In the genomic region with DNA sequence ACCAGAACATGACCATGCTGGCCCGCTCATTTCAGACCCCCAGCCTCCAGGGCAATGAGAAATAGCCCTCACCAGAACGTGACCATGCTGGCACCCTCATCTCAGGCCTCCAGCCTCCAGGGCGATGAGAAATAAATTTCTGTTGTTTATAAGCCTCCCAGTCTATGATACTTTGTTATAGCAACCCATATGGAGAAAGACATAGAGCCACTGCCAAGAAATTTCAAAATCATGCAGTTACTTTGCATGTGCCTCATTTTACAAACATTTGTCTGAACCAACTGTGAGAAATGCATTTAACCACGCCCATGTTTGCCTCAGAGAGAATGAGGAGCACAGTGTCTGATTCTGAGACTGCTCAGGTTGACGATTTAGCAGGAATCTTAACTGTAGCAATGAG, we compare ENCODE assay signal across 13 cellular contexts. TPM values are rescaled to one million over a fixed set of nuclear protein-coding genes. Genes with fewer than 3 reads are reported as not detected.
A peak's percentile ranks its signal among the peaks of the same experiment; 100 is the strongest.
DNase-seq lines count a peak whose midpoint lies in the region; TF ChIP-seq lines count a peak whose summit lies in the region.
"Had no signal": no experiment of that assay in that cellular context is flagged by ENCODE, and none has a peak within 500 bp of the region (broad histone marks: within the 10 kb centered on the region; RNA-seq: fewer than 3 reads in every experiment).

No MANE protein-coding gene starts in this region.

- H2AK5ac ChIP-seq in mesenchymal stem cell (ENCODE audit: low read length, severe bottlenecking): no peak overlapping the region

- WGBS in mesenchymal stem cell: 71% methylated on average over 4 of the region's 5 CpGs

- no peak overlapping the region for H4K8ac ChIP-seq in mesenchymal stem cell (ENCODE audit: low read length)

- H2AFZ ChIP-seq in mesenchymal stem cell (ENCODE audit: low read depth, low read length): no peak overlapping the region

- H3K4me2 ChIP-seq in DOHH2 (ENCODE audit: low read length) (peak overlapping the region; percentile 99), mesenchymal stem cell (ENCODE audit: low read length, poor library complexity, severe bottlenecking) (no peak overlapping the region)
- H3K4me2 ChIP-seq: smooth muscle cell had no signal

- H3F3A ChIP-seq in DOHH2 (ENCODE audit: control insufficient read depth, insufficient read depth): peaks cover 16% of the 10 kb centered on the region

- H3K27me3 ChIP-seq in DOHH2 (ENCODE audit: control insufficient read depth, low read length): no peaks in the 10 kb centered on the region
- H3K27me3 ChIP-seq in mesenchymal stem cell (ENCODE audit: control insufficient read depth in 1 of 2, insufficient read depth in 1 of 2, low read length in 2 of 2): no peaks in the 10 kb centered on the region
- no peaks in the 10 kb centered on the region for H3K27me3 ChIP-seq in HAP-1 (ENCODE audit: low read depth)

- peak overlapping the region in 1 of 2 experiments; percentile 32 for H3K14ac ChIP-seq in mesenchymal stem cell (ENCODE audit: low read length in 2 of 2)

- no peak for TF ChIP-seq CTCF in DOHH2 (IDR thresholded peaks at IDR 0.05; ENCODE audit: low read depth, low read length, poor library complexity, severe bottlenecking)
- TF ChIP-seq CTCF in epithelial cell of esophagus (IDR thresholded peaks at IDR 0.05; ENCODE audit: insufficient read depth, low read depth, low read length, missing control alignments): no peak

- DNase-seq in NCI-H226 (peak; percentile 71), epithelial cell of esophagus (ENCODE audit: low read depth) (peak; percentile 96), mesenchymal stem cell (peak; percentile 25), midbrain (lab: John Stamatoyannopoulos, UW) (no peak), C1 segment of cervical spinal cord (lab: John Stamatoyannopoulos, UW) (no peak), HAP-1 (ENCODE audit: low spot score in 2 of 2) (no peak)
- DNase-seq in activated effector memory CD4-positive, alpha-beta T cell treated with Interleukin-2 at 50 U/mL for 16 hours: no peak
- DNase-seq: activated B cell treated with CpG ODN at 0.5 μM for 24 hours; activated naive CD4-positive, alpha-beta T cell treated with anti-CD3 and anti-CD28 coated beads, Interleukin-2, amount 10 ng/mL, durations not matched to agents 7 days and 5 days; NCI-H1048; OCI-M1 had no signal

- peaks cover 89% of the 10 kb centered on the region for H3K4me1 ChIP-seq in DOHH2 (ENCODE audit: control insufficient read depth, low read length)
- H3K4me1 ChIP-seq in mesenchymal stem cell (ENCODE audit: control insufficient read depth, insufficient read depth, low read depth, low read length): no peaks in the 10 kb centered on the region
- H3K4me1 ChIP-seq in HAP-1: no peaks in the 10 kb centered on the region

- H2BK15ac ChIP-seq in mesenchymal stem cell (ENCODE audit: low read depth, poor library complexity, severe bottlenecking): no peak overlapping the region

- in situ Hi-C loops in HAP-1 (cut with MboI; ENCODE audit: low sequenced_read_pairs): no loop called here

- H4K91ac ChIP-seq in mesenchymal stem cell (ENCODE audit: low read length): no peak overlapping the region

- H3K9me3 ChIP-seq in DOHH2 (ENCODE audit: control insufficient read depth, insufficient read depth, low read length) (no peaks in the 10 kb centered on the region), mesenchymal stem cell (ENCODE audit: control insufficient read depth, low read length) (no peaks in the 10 kb centered on the region), HAP-1 (no peaks in the 10 kb centered on the region)

- H3K79me1 ChIP-seq in mesenchymal stem cell (replicated peaks; ENCODE audit: low read length, poor library complexity, severe bottlenecking): no peaks in the 10 kb centered on the region

- H3K9me2 ChIP-seq in DOHH2 (replicated peaks; ENCODE audit: control insufficient read depth, low read length): no peaks in the 10 kb centered on the region

- H3K79me2 ChIP-seq in DOHH2 (ENCODE audit: control insufficient read depth, low read length): peaks cover 53% of the 10 kb centered on the region

- H3K4me3 ChIP-seq in DOHH2 (ENCODE audit: low read length) (peak overlapping the region; percentile 78), epithelial cell of esophagus (ENCODE audit: low read length) (no peak overlapping the region), mesenchymal stem cell (ENCODE audit: insufficient read depth in 1 of 2, low read depth in 1 of 2, low read length in 2 of 2) (no peak overlapping the region), HAP-1 (no peak overlapping the region)
- H3K4me3 ChIP-seq: smooth muscle cell had no signal

- peak overlapping the region; percentile 97 for H3K27ac ChIP-seq in DOHH2 (ENCODE audit: low read depth, low read length)
- H3K27ac ChIP-seq in mesenchymal stem cell (ENCODE audit: low read length, poor library complexity, severe bottlenecking): no peak overlapping the region

- no peak overlapping the region for H3K4ac ChIP-seq in mesenchymal stem cell (ENCODE audit: low read depth in 1 of 2, low read length in 2 of 2)

- H2BK120ac ChIP-seq in mesenchymal stem cell (ENCODE audit: low read depth, low read length): no peak overlapping the region

- H3K36me3 ChIP-seq in DOHH2 (ENCODE audit: control insufficient read depth, low read length): peaks cover 41% of the 10 kb centered on the region
- H3K36me3 ChIP-seq in mesenchymal stem cell (ENCODE audit: control insufficient read depth in 1 of 2, insufficient read depth in 2 of 2, low read depth in 1 of 2, low read length in 2 of 2): no peaks in the 10 kb centered on the region
- no peaks in the 10 kb centered on the region for H3K36me3 ChIP-seq in HAP-1 (replicated peaks)

- no peak overlapping the region for H3K23ac ChIP-seq in mesenchymal stem cell (ENCODE audit: low read length in 2 of 2)

- H3K9ac ChIP-seq in mesenchymal stem cell (ENCODE audit: low read length): peak overlapping the region; percentile 64

- H4K20me1 ChIP-seq in DOHH2 (ENCODE audit: control insufficient read depth, insufficient read depth, low read depth, low read length): no peaks in the 10 kb centered on the region

- H3K18ac ChIP-seq in mesenchymal stem cell (ENCODE audit: low read depth in 1 of 2, low read length in 2 of 2): no peak overlapping the region

- H2BK5ac ChIP-seq in mesenchymal stem cell (ENCODE audit: low read depth, low read length, poor library complexity, severe bottlenecking): no peak overlapping the region

- H2BK12ac ChIP-seq in mesenchymal stem cell (ENCODE audit: low read length in 2 of 2): no peak overlapping the region

RNA-seq across cellular contexts. Expression of a gene that starts 15.5 kb away (rescaled TPM):
- polyA plus RNA-seq in mesenchymal stem cell (2013, experiment 1 of 2): 2.1 TPM
- polyA plus RNA-seq in mesenchymal stem cell (2013, experiment 2 of 2): 2.3 TPM

RNA-seq across cellular contexts. Expression of a gene that starts 15.6 kb away (rescaled TPM):
- 1.8 TPM for polyA plus RNA-seq in mesenchymal stem cell (2013, experiment 1 of 2)
- polyA plus RNA-seq in mesenchymal stem cell (2013, experiment 2 of 2): 1.5 TPM

RNA-seq across cellular contexts. Expression of a gene that starts 50.5 kb away (rescaled TPM):
- under 0.01 TPM for polyA plus RNA-seq in mesenchymal stem cell (2013, experiment 1 of 2)
- under 0.01 TPM for polyA plus RNA-seq in mesenchymal stem cell (2013, experiment 2 of 2)
- polyA plus RNA-seq: smooth muscle cell had no signal

Comparison
In these comparisons a context has a peak if more than half of its experiments do, and no peak if none do; other contexts are left out.
1. DNase-seq: peak in NCI-H226 (single experiment), epithelial cell of esophagus (single experiment) and mesenchymal stem cell (single experiment); none in midbrain (single experiment), C1 segment of cervical spinal cord (0 of 14), activated effector memory CD4-positive, alpha-beta T cell treated with Interleukin-2 at 50 U/mL for 16 hours (single experiment) and HAP-1 (0 of 2).